8 cellular contexts compared by ENCODE assay signal in the genomic region with DNA sequence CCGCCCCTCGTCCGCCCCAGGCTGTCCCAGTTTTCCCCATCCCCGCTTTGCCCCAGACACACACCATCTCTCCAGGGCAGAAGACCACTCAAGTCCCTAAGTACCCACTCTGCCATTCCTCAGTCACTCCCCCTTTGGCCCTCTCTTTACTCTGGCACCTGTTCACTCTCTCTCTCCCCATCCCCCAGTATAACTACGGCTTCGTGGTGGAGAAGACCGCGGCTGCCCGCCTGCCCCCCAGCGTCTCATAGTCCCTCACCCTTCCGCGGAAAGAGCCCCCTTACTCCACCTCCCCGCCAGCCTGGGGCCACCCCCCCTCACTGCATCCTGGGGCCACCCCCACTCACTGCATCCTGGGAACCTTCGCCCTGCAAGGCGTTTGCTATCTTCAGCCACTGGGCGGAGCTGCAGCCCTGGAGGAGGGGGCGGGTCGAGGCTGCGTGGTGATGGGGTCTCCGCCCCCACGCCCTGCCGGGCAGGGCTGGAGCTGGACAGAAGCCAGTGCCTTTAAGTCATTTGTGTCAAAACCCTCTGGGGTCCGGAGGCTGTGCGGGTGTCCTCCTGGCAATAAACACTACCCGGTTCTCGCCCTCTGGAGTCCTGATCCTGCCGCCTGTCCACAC. TPM values are rescaled to one million over a fixed set of nuclear protein-coding genes. Genes with fewer than 3 reads are reported as not detected.
DNase-seq lines count a peak whose midpoint lies in the region; ATAC-seq and TF ChIP-seq lines count a peak whose summit lies in the region.
"Had no signal": no experiment of that assay in that cellular context is flagged by ENCODE, and none has a peak within 500 bp of the region (broad histone marks: within the 10 kb centered on the region; RNA-seq: fewer than 3 reads in every experiment).

No MANE protein-coding gene starts in this region.

- H3K4me1 ChIP-seq in ES-I3 (ENCODE audit: insufficient read depth, low read length) (peaks cover 4% of the 10 kb centered on the region; the same call in 1 of the 2 replicates), testis (peaks cover 11% of the 10 kb centered on the region)

- H3K4me3 ChIP-seq in testis: peak overlapping the region in 1 of 2 donors; percentile 2

- peak in 2 of 3 experiments; percentile 29 to 32 for TF ChIP-seq CTCF in testis (IDR thresholded peaks at IDR 0.05)

- peak overlapping the region; percentile 28 for H3K9ac ChIP-seq in ES-I3 (ENCODE audit: low read depth, low read length)

- intact Hi-C loops in testis (cut with DNase I; ENCODE audit: low total_unique reads): no loop called here

- DNase-seq in KBM-7 (peak; percentile 67), hepatic stellate cell (ENCODE audit: low spot score) (peak; percentile 56), testis (peak; percentile 70), DMS153 treated with DMSO at 0.1 percent for 48 hours (lab: John Stamatoyannopoulos, UW; ENCODE audit: unreplicated experiment) (no peak)
- peak; percentile 68 for DNase-seq in activated CD8-positive, alpha-beta memory T cell treated with anti-CD3 and anti-CD28 coated beads, Interleukin-2, amount 50 U/mL, for 48 hours

- no peak overlapping the region for H3K27ac ChIP-seq in testis

- H3K36me3 ChIP-seq in ES-I3 (ENCODE audit: insufficient read depth, low read length): no peaks in the 10 kb centered on the region
- no peaks in the 10 kb centered on the region for H3K36me3 ChIP-seq in testis (ENCODE audit: low read depth, missing control alignments)

- ATAC-seq in GM21717 (IDR thresholded peaks at IDR 0.05; ENCODE audit: unreplicated experiment): no peak

- in situ Hi-C loops in KBM-7 (cut with MboI; ENCODE audit: low pct_unique_long_range_greater_than_20kb, low sequenced_read_pairs): no loop called here

- WGBS in testis, 2 donors: 21 to 32% methylated on average over 15 to 27 of the region's 27 CpGs

- no peaks in the 10 kb centered on the region for H3K9me3 ChIP-seq in ES-I3 (ENCODE audit: control insufficient read depth, insufficient read depth, low read length)
- H3K9me3 ChIP-seq in testis: no peaks in the 10 kb centered on the region

- no peaks in the 10 kb centered on the region for H3K27me3 ChIP-seq in testis

- TF ChIP-seq POLR2A in testis (IDR thresholded peaks at IDR 0.05): no peak

RNA-seq across cellular contexts. Expression of a gene that starts 5.0 kb away (rescaled TPM):
- total RNA-seq in testis: 10 to 100 TPM; 44.0 to 48.3 TPM
- 28.6 TPM for polyA plus RNA-seq in testis (ENCODE audit: insufficient read depth, low read depth, low replicate concordance)

RNA-seq across cellular contexts. Expression of a gene that starts 19.4 kb away (rescaled TPM):
- total RNA-seq in testis: 10 to 100 TPM; 37.4 to 64.4 TPM
- polyA plus RNA-seq in testis (ENCODE audit: insufficient read depth, low read depth, low replicate concordance): 71.4 TPM

RNA-seq across cellular contexts. Expression of a gene that starts 23.6 kb away (rescaled TPM):
- 1 to 10 TPM in 1 of 2 donors, under 1 TPM in 1; 0.68 to 2.6 TPM for total RNA-seq in testis
- 1.4 TPM for polyA plus RNA-seq in testis (ENCODE audit: insufficient read depth, low read depth, low replicate concordance)

RNA-seq across cellular contexts. Expression of a gene that starts 30.9 kb away (rescaled TPM):
- 1 to 10 TPM in 1 of 2 donors, not detected in 1; 1.3 TPM for total RNA-seq in testis
- polyA plus RNA-seq in testis (ENCODE audit: insufficient read depth, low read depth, low replicate concordance): 0.45 TPM

RNA-seq across cellular contexts. Expression of a gene that starts 35.9 kb away (rescaled TPM):
- under 1 TPM in 1 of 2 donors, not detected in 1; 0.87 TPM for total RNA-seq in testis
- not detected for polyA plus RNA-seq in testis (ENCODE audit: insufficient read depth, low read depth, low replicate concordance)
- total RNA-seq: renal cortical epithelial cell had no signal
